8 cellular contexts compared by ENCODE assay signal in genomic region chr11:34840736-34841386, GRCh38.
DNase-seq lines count a peak whose midpoint lies in the region; ATAC-seq and TF ChIP-seq lines count a peak whose summit lies in the region.

No MANE protein-coding gene starts in this region.

- peak; percentile 84 for ATAC-seq in GM18867 (IDR thresholded peaks at IDR 0.05; ENCODE audit: unreplicated experiment)
- peak; percentile 86 for ATAC-seq in HG03103 (IDR thresholded peaks at IDR 0.05; ENCODE audit: low read depth, unreplicated experiment)
- ATAC-seq in PC-3, result no peak

- intact Hi-C loops in PC-3 (cut with micrococcal nuclease) (no loop called here), colonic mucosa (cut with DNase I) (no loop called here)

- H3K79me2 ChIP-seq in PC-3 (ENCODE audit: low read length) (no peaks in the 10 kb centered on the region), osteoblast (ENCODE audit: insufficient read depth, low read length) (no peaks in the 10 kb centered on the region)

- CTCF ChIA-PET in BJ (lab: Yijun Ruan, JAX) (interaction anchor here (0.7 to 0.9 kb wide), 2 partner anchors 10 to 270 kb away, joined by 3 read pairs; no protein-coding TSS in a partner anchor), PC-3 (lab: Charles Lee) (no interaction called here)

- no peaks in the 10 kb centered on the region for H3K4me1 ChIP-seq in PC-3 (ENCODE audit: insufficient read depth, low read length)
- no peaks in the 10 kb centered on the region for H3K4me1 ChIP-seq in colonic mucosa
- no peaks in the 10 kb centered on the region for H3K4me1 ChIP-seq in osteoblast (ENCODE audit: insufficient read depth, low read length)

- H3K9me3 ChIP-seq in PC-3 (ENCODE audit: low read length) (no peaks in the 10 kb centered on the region), colonic mucosa (no peaks in the 10 kb centered on the region), osteoblast (ENCODE audit: low read depth, low read length) (no peaks in the 10 kb centered on the region)

- no peak for DNase-seq in BJ (ENCODE audit: low read depth)
- DNase-seq in PC-3, result peak; percentile 27
- DNase-seq in colonic mucosa, result peak; percentile 57
- no peak for DNase-seq in osteoblast (ENCODE audit: insufficient read length, low spot score, missing footprints)
- DNase-seq in NCI-H510A (lab: John Stamatoyannopoulos, UW), result no peak
- no peak for DNase-seq in NCI-H774 (lab: John Stamatoyannopoulos, UW)

- no peak overlapping the region for H3K4me2 ChIP-seq in PC-3 (ENCODE audit: low read length)
- no peak overlapping the region for H3K4me2 ChIP-seq in osteoblast (ENCODE audit: insufficient read depth, low read length)

- H3K9ac ChIP-seq in PC-3 (ENCODE audit: low read length), result no peak overlapping the region
- no peak overlapping the region for H3K9ac ChIP-seq in colonic mucosa (ENCODE audit: low read depth in 2 of 2, low read length in 2 of 2)

- no peak overlapping the region for H2AFZ ChIP-seq in PC-3 (ENCODE audit: low read length)
- no peak overlapping the region for H2AFZ ChIP-seq in osteoblast (ENCODE audit: low read length)

- H3F3A ChIP-seq in PC-3 (ENCODE audit: low read length, unreplicated experiment), result no peaks in the 10 kb centered on the region

- H3K9me2 ChIP-seq in PC-3 (replicated peaks; ENCODE audit: low read length), result no peaks in the 10 kb centered on the region

- H3K27ac ChIP-seq in PC-3 (ENCODE audit: low read length) (no peak overlapping the region), colonic mucosa (no peak overlapping the region), osteoblast (ENCODE audit: low read depth, low read length) (no peak overlapping the region)

- H3K36me3 ChIP-seq in BJ (ENCODE audit: control insufficient read depth, insufficient read depth, low read length) (no peaks in the 10 kb centered on the region), PC-3 (ENCODE audit: low read depth, low read length) (no peaks in the 10 kb centered on the region), colonic mucosa (no peaks in the 10 kb centered on the region), osteoblast (ENCODE audit: insufficient read depth, low read length) (no peaks in the 10 kb centered on the region)

- peak; percentile 47 for TF ChIP-seq CTCF in BJ (IDR thresholded peaks at IDR 0.05; ENCODE audit: insufficient read depth, low read depth, low read length)
- peak; percentile 67 for TF ChIP-seq CTCF in PC-3 (conservative IDR thresholded peaks at IDR 0.05; ENCODE audit: low read depth, low read length)
- TF ChIP-seq CTCF in colonic mucosa (IDR thresholded peaks at IDR 0.05), result peak; percentile 51
- TF ChIP-seq CTCF in osteoblast (IDR thresholded peaks at IDR 0.05; ENCODE audit: extremely low read depth, low read depth, low read length), result peak; percentile 59

- H4K20me1 ChIP-seq in PC-3 (ENCODE audit: low read length), result no peaks in the 10 kb centered on the region
- H4K20me1 ChIP-seq in osteoblast (ENCODE audit: insufficient read depth, low read length), result no peaks in the 10 kb centered on the region

- H3K4me3 ChIP-seq in BJ (ENCODE audit: low read depth, low read length), result no peak overlapping the region
- no peak overlapping the region for H3K4me3 ChIP-seq in PC-3 (ENCODE audit: low read length)
- H3K4me3 ChIP-seq in colonic mucosa, result no peak overlapping the region
- H3K4me3 ChIP-seq in osteoblast (ENCODE audit: insufficient read depth, low read length), result no peak overlapping the region

- H3K27me3 ChIP-seq in BJ (ENCODE audit: control insufficient read depth, insufficient read depth, low read length) (peaks cover 12% of the 10 kb centered on the region), PC-3 (ENCODE audit: low read length) (no peaks in the 10 kb centered on the region), colonic mucosa (no peaks in the 10 kb centered on the region), osteoblast (ENCODE audit: insufficient read depth, low read length) (peaks cover 18% of the 10 kb centered on the region)

- POLR2A ChIA-PET in BJ (lab: Charles Lee), result no interaction called here
- POLR2A ChIA-PET in PC-3 (lab: Charles Lee; ENCODE audit: unreplicated experiment), result no interaction called here

- no TSS peak for BruUV-seq in PC-3 (replicated peaks; lab: Mats Ljungman, UMichigan)

Comparison
In these comparisons a context has a peak if more than half of its experiments do, and no peak if none do; other contexts are left out.
1. DNase-seq: peak in PC-3 (single experiment) and colonic mucosa (single experiment); none in BJ (single experiment), osteoblast (single experiment), NCI-H510A (single experiment) and NCI-H774 (single experiment).
2. Peak in every context shown above with its lines, with median percentiles within 50 percentile points of each other: CTCF ChIP-seq.